1 cellular context compared by ENCODE assay signal in the genomic region with DNA sequence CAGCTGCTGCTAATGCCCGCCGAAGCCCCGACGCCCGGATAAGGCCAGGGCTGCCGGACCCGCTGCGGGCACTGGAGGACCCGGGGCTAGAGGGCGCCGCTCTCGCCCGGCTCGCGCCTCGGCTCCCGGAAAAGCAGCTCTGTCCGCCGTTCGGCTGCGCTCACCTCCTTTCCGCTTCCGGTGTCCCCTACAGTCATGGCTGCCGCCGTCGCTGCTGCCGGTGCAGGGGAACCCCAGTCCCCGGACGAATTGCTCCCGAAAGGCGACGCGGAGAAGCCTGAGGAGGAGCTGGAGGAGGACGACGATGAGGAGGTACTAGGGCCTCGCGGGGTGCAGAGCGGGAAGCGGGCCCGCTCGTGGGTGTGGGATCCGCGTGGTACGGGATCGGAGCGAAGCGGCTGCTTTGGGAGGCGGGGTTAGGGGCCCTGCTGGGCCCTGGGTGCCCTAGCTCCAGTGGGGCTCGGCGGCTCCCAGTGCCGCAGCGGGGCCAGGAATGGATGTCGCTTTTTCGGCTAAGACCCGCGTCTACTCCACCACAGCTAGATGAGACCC.
TF ChIP-seq lines count a peak whose summit lies in the region.

A gene (plus strand): TSS at position 174 of the 552 bp plus-strand sequence. CDS start 22 bp downstream, at position 196.

TF ChIP-seq in Ishikawa, 13 proteins besides CTCF, POLR2A, EP300 and RAD21 (continued from another document):
- no peak for TF ChIP-seq FOXM1 (IDR thresholded peaks at IDR 0.05; ENCODE audit: borderline replicate concordance, low read depth)
- TF ChIP-seq YY1 (IDR thresholded peaks at IDR 0.05; ENCODE audit: low read depth), result peak; percentile 99
- TF ChIP-seq ZBTB7A (IDR thresholded peaks at IDR 0.05; ENCODE audit: low read depth), result no peak
